In genomic region chr21:26715116-26715515, GRCh38 we compare ENCODE assay signal across 20 cellular contexts.
DNase-seq lines count a peak whose midpoint lies in the region; ATAC-seq and TF ChIP-seq lines count a peak whose summit lies in the region.
"Had no signal": no experiment of that assay in that cellular context is flagged by ENCODE, and none has a peak within 500 bp of the region (broad histone marks: within the 10 kb centered on the region; RNA-seq: fewer than 3 reads in every experiment).

No MANE protein-coding gene starts in this region.

- no peak overlapping the region for H2BK12ac ChIP-seq in trophoblast cell (ENCODE audit: low read length)

- H3K4me3 ChIP-seq in Caco-2 (ENCODE audit: low read depth, low read length), result no peak overlapping the region
- H3K4me3 ChIP-seq in adrenal gland, result no peak overlapping the region
- H3K4me3 ChIP-seq in mesendoderm (ENCODE audit: low read length), result no peak overlapping the region
- no peak overlapping the region for H3K4me3 ChIP-seq in trophoblast cell (ENCODE audit: low read depth, low read length)
- H3K4me3 ChIP-seq: BLaER1, HAP-1 had no signal

- DNase-seq in Caco-2 (peak; percentile 24 to 54), adrenal gland (peak; percentile 45 to 84 (median 75)), mesendoderm (peak; percentile 87), trophoblast cell (peak; percentile 87 to 94), left colon (no peak), SKM-1 treated with dmso at 0.1 percent for 144 hours (lab: John Stamatoyannopoulos, UW; ENCODE audit: unreplicated experiment) (no peak), GDM1 (lab: John Stamatoyannopoulos, UW) (no peak), EL (no peak)
- DNase-seq: CD8-positive, alpha-beta T cell; DMS 273 treated with DMSO at 0.1 percent for 48 hours; DMS79; GF-D8; GOT3; HFFc6 had no signal

- TF ChIP-seq CTCF in Caco-2 (IDR thresholded peaks at IDR 0.05; ENCODE audit: insufficient read depth in 1 of 2, low read depth in 1 of 2, low read length in 1 of 2, severe bottlenecking in 1 of 2, unreplicated experiment in 1 of 2) (no peak), adrenal gland (IDR thresholded peaks at IDR 0.05) (no peak)

- intact Hi-C loops in Caco-2 (cut with micrococcal nuclease; ENCODE audit: unreplicated experiment), result loop anchor here (5.0 to 10.0 kb wide), 2 partner anchors 543 to 920 kb away; partner anchors contain the start of gene APP
- intact Hi-C loops in adrenal gland (cut with DNase I), result loop anchor here (5.0 to 10.0 kb wide), 5 partner anchors 140 to 920 kb away; partner anchors contain the start of genes APP (in 2 of the 2) and CYYR1 (in 1 of the 2)
- intact Hi-C loops in left colon (cut with DNase I, micrococcal nuclease), result loop anchor here (10.0 kb wide), 1 partner anchor 830 kb away; no protein-coding TSS in a partner anchor

- H2AK5ac ChIP-seq in mesendoderm (ENCODE audit: low read length) (no peak overlapping the region), trophoblast cell (ENCODE audit: low read length) (no peak overlapping the region)

- POLR2A ChIA-PET in Caco-2 (lab: Charles Lee), result interaction anchor here (0.5 kb wide), 1 partner anchor 51 kb away, joined by 3 read pairs; no protein-coding TSS in a partner anchor

- H3K79me1 ChIP-seq in mesendoderm (ENCODE audit: low read length) (no peaks in the 10 kb centered on the region), trophoblast cell (ENCODE audit: low read length) (peaks cover 2% of the 10 kb centered on the region)

- H4K8ac ChIP-seq in mesendoderm (ENCODE audit: low read depth, low read length) (no peak overlapping the region), trophoblast cell (ENCODE audit: low read depth, low read length) (no peak overlapping the region)

- H3K4me1 Mint-ChIP-seq in Caco-2 (ENCODE audit: low read depth, unreplicated experiment), result peaks cover 15% of the 10 kb centered on the region
- H3K4me1 Mint-ChIP-seq: B cell; CD4-positive, CD25-positive, alpha-beta regulatory T cell had no signal

- H3K36me3 ChIP-seq in Caco-2 (ENCODE audit: control insufficient read depth, insufficient read depth, low read length) (no peaks in the 10 kb centered on the region), adrenal gland (replicated peaks in 1 of 2) (no peaks in the 10 kb centered on the region), mesendoderm (ENCODE audit: control insufficient read depth, insufficient read depth, low read length) (no peaks in the 10 kb centered on the region), trophoblast cell (ENCODE audit: control insufficient read depth in 1 of 2, insufficient read depth in 2 of 2, low read length in 2 of 2) (no peaks in the 10 kb centered on the region)
- H3K36me3 ChIP-seq: BLaER1, HAP-1 had no signal

- H4K5ac ChIP-seq in mesendoderm (ENCODE audit: low read length), result no peak overlapping the region

- peak overlapping the region; percentile 44 for H3K27ac Mint-ChIP-seq in Caco-2 (ENCODE audit: unreplicated experiment)
- H3K27ac Mint-ChIP-seq: B cell; CD4-positive, CD25-positive, alpha-beta regulatory T cell; CD8-positive, alpha-beta T cell; HFFc6 had no signal

- no peak overlapping the region for H3K4ac ChIP-seq in mesendoderm (ENCODE audit: low read depth, low read length)
- no peak overlapping the region for H3K4ac ChIP-seq in trophoblast cell (ENCODE audit: low read depth, low read length)

- H3K36me3 Mint-ChIP-seq in Caco-2 (ENCODE audit: insufficient read depth, unreplicated experiment), result peaks cover 5% of the 10 kb centered on the region
- H3K36me3 Mint-ChIP-seq: CD4-positive, CD25-positive, alpha-beta regulatory T cell; CD8-positive, alpha-beta T cell had no signal

- H3K27me3 ChIP-seq in Caco-2 (replicated peaks; ENCODE audit: control insufficient read depth, insufficient read depth, low read length), result no peaks in the 10 kb centered on the region
- H3K27me3 ChIP-seq in adrenal gland, result no peaks in the 10 kb centered on the region
- no peaks in the 10 kb centered on the region for H3K27me3 ChIP-seq in mesendoderm (ENCODE audit: insufficient read depth, low read length, poor library complexity)
- no peaks in the 10 kb centered on the region for H3K27me3 ChIP-seq in trophoblast cell (ENCODE audit: insufficient read depth, low read length)
- H3K27me3 ChIP-seq: BLaER1 had no signal

- no peak overlapping the region for H2BK15ac ChIP-seq in mesendoderm (replicated peaks; ENCODE audit: low read depth)

- H3K9ac ChIP-seq in mesendoderm (ENCODE audit: low read length) (peak overlapping the region; percentile 15), trophoblast cell (ENCODE audit: low read length) (no peak overlapping the region)
- H3K9ac ChIP-seq: BLaER1 had no signal

- H4K12ac ChIP-seq in trophoblast cell (ENCODE audit: low read depth, low read length), result no peak overlapping the region

- peak overlapping the region; percentile 54 for H3K56ac ChIP-seq in mesendoderm (ENCODE audit: low read length)

- CTCF ChIA-PET in Caco-2 (lab: Charles Lee), result no interaction called here

- H3K79me2 ChIP-seq in mesendoderm (ENCODE audit: control insufficient read depth, insufficient read depth, low read length) (no peaks in the 10 kb centered on the region), trophoblast cell (ENCODE audit: control insufficient read depth, insufficient read depth, low read length, poor library complexity) (no peaks in the 10 kb centered on the region)

- no peak overlapping the region for H3K14ac ChIP-seq in trophoblast cell (ENCODE audit: low read length)

- no peak overlapping the region for H3K4me3 Mint-ChIP-seq in Caco-2 (ENCODE audit: unreplicated experiment)
- H3K4me3 Mint-ChIP-seq: B cell; CD4-positive, CD25-positive, alpha-beta regulatory T cell; CD8-positive, alpha-beta T cell; HFFc6 had no signal

- H2BK5ac ChIP-seq in mesendoderm (ENCODE audit: low read length) (peak overlapping the region; percentile 52), trophoblast cell (ENCODE audit: low read depth, low read length, poor library complexity) (no peak overlapping the region)

- BruUV-seq in Caco-2 (replicated peaks; lab: Mats Ljungman, UMichigan), result no TSS peak

- H2BK120ac ChIP-seq in mesendoderm (ENCODE audit: low read depth, low read length) (no peak overlapping the region), trophoblast cell (ENCODE audit: insufficient read depth, low read length, poor library complexity) (no peak overlapping the region)

- H2AFZ ChIP-seq in trophoblast cell (ENCODE audit: insufficient read depth, low read length, poor library complexity), result no peak overlapping the region

- H3K9me3 ChIP-seq in Caco-2 (no peaks in the 10 kb centered on the region), adrenal gland (replicated peaks in 1 of 3) (no peaks in the 10 kb centered on the region), trophoblast cell (ENCODE audit: insufficient read depth, low read depth, low read length) (no peaks in the 10 kb centered on the region)
- H3K9me3 ChIP-seq: BLaER1, HAP-1 had no signal

- no peak for TF ChIP-seq POLR2A in adrenal gland (IDR thresholded peaks at IDR 0.05)

- H3K27me3 Mint-ChIP-seq in Caco-2 (ENCODE audit: insufficient read depth, unreplicated experiment), result no peaks in the 10 kb centered on the region
- H3K27me3 Mint-ChIP-seq: CD4-positive, CD25-positive, alpha-beta regulatory T cell had no signal

- 43 to 50% (median 46%) methylated on average over 4 of the region's 4 CpGs for WGBS in adrenal gland, 4 donors
- WGBS in mesendoderm (ENCODE audit: extremely low coverage, insufficient coverage, low lambda C conversion rate), result no CpG with 5 or more reads among the region's 4 CpGs
- no CpG with 5 or more reads among the region's 4 CpGs for WGBS in trophoblast cell (ENCODE audit: extremely low coverage, insufficient coverage, insufficient read length)

- H3K9me3 Mint-ChIP-seq in Caco-2 (ENCODE audit: unreplicated experiment), result peaks cover 11% of the 10 kb centered on the region
- H3K9me3 Mint-ChIP-seq: CD8-positive, alpha-beta T cell; HFFc6 had no signal

- no peak overlapping the region for H4K91ac ChIP-seq in trophoblast cell (ENCODE audit: low read depth, low read length)

- H3K4me1 ChIP-seq in Caco-2 (peaks cover 5% of the 10 kb centered on the region; the same call in 1 of the 2 replicates), adrenal gland (replicated peaks in 1 of 2) (peaks cover 6 to 26% of the 10 kb centered on the region in 2 donors), mesendoderm (ENCODE audit: control insufficient read depth, low read depth, low read length) (peaks cover 6% of the 10 kb centered on the region), trophoblast cell (ENCODE audit: control insufficient read depth in 1 of 2, insufficient read depth in 2 of 2, low read length in 2 of 2) (no peaks in the 10 kb centered on the region)
- H3K4me1 ChIP-seq: HAP-1 had no signal

- H3K27ac ChIP-seq in adrenal gland, result peak overlapping the region in 4 of 5 donors; percentile 2 to 56 (median 38)
- H3K27ac ChIP-seq in mesendoderm (ENCODE audit: low read depth, low read length), result no peak overlapping the region
- peak overlapping the region; percentile 53 for H3K27ac ChIP-seq in trophoblast cell (ENCODE audit: low read depth, low read length)
- H3K27ac ChIP-seq: 22Rv1, BLaER1, C4-2B had no signal

- H3K18ac ChIP-seq in mesendoderm (ENCODE audit: low read length) (peak overlapping the region; percentile 20), trophoblast cell (ENCODE audit: low read length) (no peak overlapping the region)

- H3K4me2 ChIP-seq in mesendoderm (ENCODE audit: low read length) (no peak overlapping the region), trophoblast cell (ENCODE audit: low read length) (no peak overlapping the region)
- H3K4me2 ChIP-seq: BLaER1 had no signal

- H3K23ac ChIP-seq in mesendoderm (ENCODE audit: low read length) (no peak overlapping the region), trophoblast cell (ENCODE audit: low read length) (no peak overlapping the region)

- no peak for ATAC-seq in left colon
- ATAC-seq: CD8-positive, alpha-beta T cell had no signal

Comparison
In these comparisons a context has a peak if more than half of its experiments do, and no peak if none do; other contexts are left out.
1. DNase-seq: peak in Caco-2 (2 of 2), adrenal gland (7 of 7), mesendoderm (single experiment) and trophoblast cell (2 of 2); none in left colon (0 of 2), SKM-1 treated with dmso at 0.1 percent for 144 hours (single experiment), GDM1 (single experiment) and EL (single experiment).